Comparison of ENCODE assay signal across 2 cellular contexts in the genomic region with DNA sequence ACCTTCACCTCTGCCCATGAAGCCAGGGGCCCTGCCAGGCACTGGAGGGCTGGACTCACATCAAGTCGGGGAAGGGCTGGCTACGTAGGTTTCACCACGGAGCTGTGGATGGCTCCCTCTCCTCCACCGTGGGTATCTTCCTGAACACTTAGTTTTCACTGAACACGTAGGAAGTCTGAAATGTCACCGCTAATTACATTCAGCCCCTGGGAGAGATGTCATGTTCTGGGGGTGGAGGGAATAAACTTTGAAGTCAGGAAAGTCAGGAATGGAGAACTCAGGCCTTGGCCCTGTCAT.
TF ChIP-seq lines count a peak whose summit lies in the region.

No MANE protein-coding gene starts in this region.

TF ChIP-seq in A549, 52 proteins besides CTCF, POLR2A, EP300 and RAD21:
- TF ChIP-seq, protein P1, sequence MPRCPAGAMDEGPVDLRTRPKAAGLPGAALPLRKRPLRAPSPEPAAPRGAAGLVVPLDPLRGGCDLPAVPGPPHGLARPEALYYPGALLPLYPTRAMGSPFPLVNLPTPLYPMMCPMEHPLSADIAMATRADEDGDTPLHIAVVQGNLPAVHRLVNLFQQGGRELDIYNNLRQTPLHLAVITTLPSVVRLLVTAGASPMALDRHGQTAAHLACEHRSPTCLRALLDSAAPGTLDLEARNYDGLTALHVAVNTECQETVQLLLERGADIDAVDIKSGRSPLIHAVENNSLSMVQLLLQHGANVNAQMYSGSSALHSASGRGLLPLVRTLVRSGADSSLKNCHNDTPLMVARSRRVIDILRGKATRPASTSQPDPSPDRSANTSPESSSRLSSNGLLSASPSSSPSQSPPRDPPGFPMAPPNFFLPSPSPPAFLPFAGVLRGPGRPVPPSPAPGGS (IDR thresholded peaks at IDR 0.05): no peak
- no peak for TF ChIP-seq RARB (CRISPR knock-in tag; IDR thresholded peaks at IDR 0.05)
- TF ChIP-seq HOXA7 (CRISPR knock-in tag; IDR thresholded peaks at IDR 0.05): no peak
- TF ChIP-seq NPAS2 (CRISPR knock-in tag; IDR thresholded peaks at IDR 0.05; ENCODE audit: borderline replicate concordance): no peak
- TF ChIP-seq ZC3H11A (IDR thresholded peaks at IDR 0.05): no peak
- TF ChIP-seq CEBPB (IDR thresholded peaks at IDR 0.05): no peak
- TF ChIP-seq SMC3 (IDR thresholded peaks at IDR 0.05): no peak
- no peak for TF ChIP-seq KDM1A (IDR thresholded peaks at IDR 0.05; ENCODE audit: low read depth)
TF ChIP-seq in A549: peak in this region for 0.

TF ChIP-seq in K562, 482 proteins besides CTCF, POLR2A, EP300 and RAD21:
- no peak for TF ChIP-seq CREBBP (IDR thresholded peaks at IDR 0.05; ENCODE audit: low read depth, low read length)
- no peak for TF ChIP-seq MTA1 (IDR thresholded peaks at IDR 0.05; ENCODE audit: borderline replicate concordance)
- no peak for TF ChIP-seq TFAM (CRISPR knock-in tag; conservative IDR thresholded peaks at IDR 0.05)
- TF ChIP-seq ZNF445 (CRISPR knock-in tag; IDR thresholded peaks at IDR 0.05; ENCODE audit: low read depth): no peak
- no peak for TF ChIP-seq RNF2 (IDR thresholded peaks at IDR 0.05)
- no peak for TF ChIP-seq SIRT6 (IDR thresholded peaks at IDR 0.05; ENCODE audit: low read depth, low read length)
- no peak for TF ChIP-seq ARNT (IDR thresholded peaks at IDR 0.05)
- TF ChIP-seq ZNF311 (CRISPR knock-in tag; IDR thresholded peaks at IDR 0.05): no peak
- no peak for TF ChIP-seq RBFOX2 (IDR thresholded peaks at IDR 0.05; ENCODE audit: low read depth, low read length)
- no peak for TF ChIP-seq BHLHE40 (IDR thresholded peaks at IDR 0.05; ENCODE audit: low read length)
- TF ChIP-seq, protein P2, sequence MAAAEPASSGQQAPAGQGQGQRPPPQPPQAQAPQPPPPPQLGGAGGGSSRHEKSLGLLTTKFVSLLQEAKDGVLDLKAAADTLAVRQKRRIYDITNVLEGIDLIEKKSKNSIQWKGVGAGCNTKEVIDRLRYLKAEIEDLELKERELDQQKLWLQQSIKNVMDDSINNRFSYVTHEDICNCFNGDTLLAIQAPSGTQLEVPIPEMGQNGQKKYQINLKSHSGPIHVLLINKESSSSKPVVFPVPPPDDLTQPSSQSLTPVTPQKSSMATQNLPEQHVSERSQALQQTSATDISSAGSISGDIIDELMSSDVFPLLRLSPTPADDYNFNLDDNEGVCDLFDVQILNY (CRISPR knock-in tag; IDR thresholded peaks at IDR 0.05): no peak
- TF ChIP-seq, protein P3, sequence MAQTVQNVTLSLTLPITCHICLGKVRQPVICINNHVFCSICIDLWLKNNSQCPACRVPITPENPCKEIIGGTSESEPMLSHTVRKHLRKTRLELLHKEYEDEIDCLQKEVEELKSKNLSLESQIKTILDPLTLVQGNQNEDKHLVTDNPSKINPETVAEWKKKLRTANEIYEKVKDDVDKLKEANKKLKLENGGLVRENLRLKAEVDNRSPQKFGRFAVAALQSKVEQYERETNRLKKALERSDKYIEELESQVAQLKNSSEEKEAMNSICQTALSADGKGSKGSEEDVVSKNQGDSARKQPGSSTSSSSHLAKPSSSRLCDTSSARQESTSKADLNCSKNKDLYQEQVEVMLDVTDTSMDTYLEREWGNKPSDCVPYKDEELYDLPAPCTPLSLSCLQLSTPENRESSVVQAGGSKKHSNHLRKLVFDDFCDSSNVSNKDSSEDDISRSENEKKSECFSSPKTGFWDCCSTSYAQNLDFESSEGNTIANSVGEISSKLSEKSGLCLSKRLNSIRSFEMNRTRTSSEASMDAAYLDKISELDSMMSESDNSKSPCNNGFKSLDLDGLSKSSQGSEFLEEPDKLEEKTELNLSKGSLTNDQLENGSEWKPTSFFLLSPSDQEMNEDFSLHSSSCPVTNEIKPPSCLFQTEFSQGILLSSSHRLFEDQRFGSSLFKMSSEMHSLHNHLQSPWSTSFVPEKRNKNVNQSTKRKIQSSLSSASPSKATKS (CRISPR knock-in tag; IDR thresholded peaks at IDR 0.05): no peak
- TF ChIP-seq, protein P4, sequence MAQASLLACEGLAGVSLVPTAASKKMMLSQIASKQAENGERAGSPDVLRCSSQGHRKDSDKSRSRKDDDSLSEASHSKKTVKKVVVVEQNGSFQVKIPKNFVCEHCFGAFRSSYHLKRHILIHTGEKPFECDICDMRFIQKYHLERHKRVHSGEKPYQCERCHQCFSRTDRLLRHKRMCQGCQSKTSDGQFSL (CRISPR knock-in tag; IDR thresholded peaks at IDR 0.05): no peak
- TF ChIP-seq, protein P4 (tag; IDR thresholded peaks at IDR 0.05): no peak
- TF ChIP-seq, protein P5, sequence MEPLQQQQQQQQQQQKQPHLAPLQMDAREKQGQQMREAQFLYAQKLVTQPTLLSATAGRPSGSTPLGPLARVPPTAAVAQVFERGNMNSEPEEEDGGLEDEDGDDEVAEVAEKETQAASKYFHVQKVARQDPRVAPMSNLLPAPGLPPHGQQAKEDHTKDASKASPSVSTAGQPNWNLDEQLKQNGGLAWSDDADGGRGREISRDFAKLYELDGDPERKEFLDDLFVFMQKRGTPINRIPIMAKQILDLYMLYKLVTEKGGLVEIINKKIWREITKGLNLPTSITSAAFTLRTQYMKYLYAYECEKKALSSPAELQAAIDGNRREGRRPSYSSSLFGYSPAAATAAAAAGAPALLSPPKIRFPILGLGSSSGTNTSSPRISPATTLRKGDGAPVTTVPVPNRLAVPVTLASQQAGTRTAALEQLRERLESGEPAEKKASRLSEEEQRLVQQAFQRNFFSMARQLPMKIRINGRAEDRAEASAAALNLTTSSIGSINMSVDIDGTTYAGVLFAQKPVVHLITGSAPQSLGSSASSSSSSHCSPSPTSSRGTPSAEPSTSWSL (CRISPR knock-in tag; IDR thresholded peaks at IDR 0.05; ENCODE audit: borderline replicate concordance): no peak
- no peak for TF ChIP-seq CAMTA2 (CRISPR knock-in tag; conservative IDR thresholded peaks at IDR 0.05)
- TF ChIP-seq SNRNP70 (optimal IDR thresholded peaks at IDR 0.05; ENCODE audit: low read depth, low read length): no peak
- no peak for TF ChIP-seq ZNF140 (CRISPR knock-in tag; IDR thresholded peaks at IDR 0.05)
- TF ChIP-seq, protein P6, sequence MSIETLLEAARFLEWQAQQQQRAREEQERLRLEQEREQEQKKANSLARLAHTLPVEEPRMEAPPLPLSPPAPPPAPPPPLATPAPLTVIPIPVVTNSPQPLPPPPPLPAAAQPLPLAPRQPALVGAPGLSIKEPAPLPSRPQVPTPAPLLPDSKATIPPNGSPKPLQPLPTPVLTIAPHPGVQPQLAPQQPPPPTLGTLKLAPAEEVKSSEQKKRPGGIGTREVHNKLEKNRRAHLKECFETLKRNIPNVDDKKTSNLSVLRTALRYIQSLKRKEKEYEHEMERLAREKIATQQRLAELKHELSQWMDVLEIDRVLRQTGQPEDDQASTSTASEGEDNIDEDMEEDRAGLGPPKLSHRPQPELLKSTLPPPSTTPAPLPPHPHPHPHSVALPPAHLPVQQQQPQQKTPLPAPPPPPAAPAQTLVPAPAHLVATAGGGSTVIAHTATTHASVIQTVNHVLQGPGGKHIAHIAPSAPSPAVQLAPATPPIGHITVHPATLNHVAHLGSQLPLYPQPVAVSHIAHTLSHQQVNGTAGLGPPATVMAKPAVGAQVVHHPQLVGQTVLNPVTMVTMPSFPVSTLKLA (conservative IDR thresholded peaks at IDR 0.05): no peak
